In genomic region chr10:81108516-81109199, GRCh38 we compare ENCODE assay signal across 11 cellular contexts.
A peak's percentile ranks its signal among the peaks of the same experiment; 100 is the strongest.
DNase-seq lines count a peak whose midpoint lies in the region; ATAC-seq lines count a peak whose summit lies in the region.
"Had no signal": no experiment of that assay in that cellular context is flagged by ENCODE, and none has a peak within 500 bp of the region (broad histone marks: within the 10 kb centered on the region; RNA-seq: fewer than 3 reads in every experiment).

No MANE protein-coding gene starts in this region.

- H3K9ac ChIP-seq in mesenchymal stem cell (ENCODE audit: low read length) = no peak overlapping the region

- no peak overlapping the region for H3K23ac ChIP-seq in mesenchymal stem cell (ENCODE audit: low read length in 2 of 2)

- no peak overlapping the region for H3K27ac Mint-ChIP-seq in stimulated activated naive CD8-positive, alpha-beta T cell treated with anti-CD3 and anti-CD28 coated beads, Interleukin-15, amount 100 ng/mL, for 72 hours
- H3K27ac Mint-ChIP-seq: memory B cell had no signal

- no peaks in the 10 kb centered on the region for H3K4me1 Mint-ChIP-seq in stimulated activated naive CD8-positive, alpha-beta T cell treated with anti-CD3 and anti-CD28 coated beads, Interleukin-15, amount 100 ng/mL, for 72 hours
- H3K4me1 Mint-ChIP-seq: memory B cell had no signal

- H4K91ac ChIP-seq in mesenchymal stem cell (ENCODE audit: low read length) = no peak overlapping the region

- H3K36me3 ChIP-seq in mesenchymal stem cell (ENCODE audit: control insufficient read depth in 1 of 2, insufficient read depth in 2 of 2, low read depth in 1 of 2, low read length in 2 of 2) = no peaks in the 10 kb centered on the region

- H3K27me3 Mint-ChIP-seq in stimulated activated naive CD8-positive, alpha-beta T cell treated with anti-CD3 and anti-CD28 coated beads, Interleukin-15, amount 100 ng/mL, for 72 hours = no peaks in the 10 kb centered on the region
- H3K27me3 Mint-ChIP-seq: memory B cell had no signal

- H4K8ac ChIP-seq in mesenchymal stem cell (ENCODE audit: low read length) = peak overlapping the region; percentile 69

- no peak overlapping the region for H3K4ac ChIP-seq in mesenchymal stem cell (ENCODE audit: low read depth in 1 of 2, low read length in 2 of 2)

- WGBS in mesenchymal stem cell = 94% methylated on average over 3 of the region's 3 CpGs

- no peak overlapping the region for H2AFZ ChIP-seq in mesenchymal stem cell (ENCODE audit: low read depth, low read length)

- H2BK12ac ChIP-seq in mesenchymal stem cell (ENCODE audit: low read length in 2 of 2) = no peak overlapping the region

- no peak overlapping the region for H3K4me3 ChIP-seq in mesenchymal stem cell (ENCODE audit: insufficient read depth in 1 of 2, low read depth in 1 of 2, low read length in 2 of 2)

- H3K18ac ChIP-seq in mesenchymal stem cell (ENCODE audit: low read depth in 1 of 2, low read length in 2 of 2) = no peak overlapping the region

- no peak overlapping the region for H2BK15ac ChIP-seq in mesenchymal stem cell (ENCODE audit: low read depth, poor library complexity, severe bottlenecking)

- H3K79me1 ChIP-seq in mesenchymal stem cell (replicated peaks; ENCODE audit: low read length, poor library complexity, severe bottlenecking) = no peaks in the 10 kb centered on the region

- no peak overlapping the region for H3K4me3 Mint-ChIP-seq in stimulated activated naive CD8-positive, alpha-beta T cell treated with anti-CD3 and anti-CD28 coated beads, Interleukin-15, amount 100 ng/mL, for 72 hours
- H3K4me3 Mint-ChIP-seq: memory B cell had no signal

- no peak overlapping the region for H3K4me2 ChIP-seq in mesenchymal stem cell (ENCODE audit: low read length, poor library complexity, severe bottlenecking)

- H3K27me3 ChIP-seq in mesenchymal stem cell (ENCODE audit: control insufficient read depth in 1 of 2, insufficient read depth in 1 of 2, low read length in 2 of 2) = no peaks in the 10 kb centered on the region

- no peaks in the 10 kb centered on the region for H3K4me1 ChIP-seq in mesenchymal stem cell (ENCODE audit: control insufficient read depth, insufficient read depth, low read depth, low read length)

- DNase-seq in HT1080 (ENCODE audit: low read depth) = peak; percentile 13
- DNase-seq in mesenchymal stem cell = peak; percentile 42
- DNase-seq in activated CD8-positive, alpha-beta memory T cell treated with anti-CD3 and anti-CD28 coated beads, Interleukin-2, amount 50 U/mL, for 4 hours = no peak
- DNase-seq in activated CD4-positive, alpha-beta T cell treated with anti-CD3 and anti-CD28 coated beads for 4 hours = no peak
- no peak for DNase-seq in stimulated activated naive CD8-positive, alpha-beta T cell treated with anti-CD3 and anti-CD28 coated beads, Interleukin-15, amount 100 ng/mL, for 72 hours
- DNase-seq: NCI-H2171 treated with DMSO at 0.1 percent for 48 hours; stimulated activated CD4-positive, alpha-beta T cell treated with anti-CD3 and anti-CD28 coated beads, Interleukin-4, amount 100 ng/mL, for 24 hours had no signal

- H2BK5ac ChIP-seq in mesenchymal stem cell (ENCODE audit: low read depth, low read length, poor library complexity, severe bottlenecking) = no peak overlapping the region

- H3K14ac ChIP-seq in mesenchymal stem cell (ENCODE audit: low read length in 2 of 2) = no peak overlapping the region

- no peak overlapping the region for H2AK5ac ChIP-seq in mesenchymal stem cell (ENCODE audit: low read length, severe bottlenecking)

- no peaks in the 10 kb centered on the region for H3K9me3 ChIP-seq in mesenchymal stem cell (ENCODE audit: control insufficient read depth, low read length)

- ATAC-seq in GM18870 (IDR thresholded peaks at IDR 0.05; ENCODE audit: unreplicated experiment) = peak; percentile 84
- peak; percentile 84 for ATAC-seq in HG02588 (IDR thresholded peaks at IDR 0.05; ENCODE audit: unreplicated experiment)
- ATAC-seq in esophagus mucosa = no peak
- ATAC-seq in stimulated activated naive CD8-positive, alpha-beta T cell treated with anti-CD3 and anti-CD28 coated beads, Interleukin-15, amount 100 ng/mL, for 72 hours = no peak

- H3K9me3 Mint-ChIP-seq in stimulated activated naive CD8-positive, alpha-beta T cell treated with anti-CD3 and anti-CD28 coated beads, Interleukin-15, amount 100 ng/mL, for 72 hours = no peaks in the 10 kb centered on the region

- H3K27ac ChIP-seq in mesenchymal stem cell (ENCODE audit: low read length, poor library complexity, severe bottlenecking) = no peak overlapping the region

- H2BK120ac ChIP-seq in mesenchymal stem cell (ENCODE audit: low read depth, low read length) = no peak overlapping the region

Comparison
In these comparisons a context has a peak if more than half of its experiments do, and no peak if none do; other contexts are left out.
1. ATAC-seq: peak in GM18870 (single experiment) and HG02588 (single experiment); none in esophagus mucosa (single experiment) and stimulated activated naive CD8-positive, alpha-beta T cell treated with anti-CD3 and anti-CD28 coated beads, Interleukin-15, amount 100 ng/mL, for 72 hours (single experiment).
2. DNase-seq: peak in HT1080 (single experiment) and mesenchymal stem cell (single experiment); none in activated CD8-positive, alpha-beta memory T cell treated with anti-CD3 and anti-CD28 coated beads, Interleukin-2, amount 50 U/mL, for 4 hours (single experiment), activated CD4-positive, alpha-beta T cell treated with anti-CD3 and anti-CD28 coated beads for 4 hours (0 of 2) and stimulated activated naive CD8-positive, alpha-beta T cell treated with anti-CD3 and anti-CD28 coated beads, Interleukin-15, amount 100 ng/mL, for 72 hours (0 of 2).